Comparison of ENCODE assay signal across 15 cellular contexts in the genomic region with DNA sequence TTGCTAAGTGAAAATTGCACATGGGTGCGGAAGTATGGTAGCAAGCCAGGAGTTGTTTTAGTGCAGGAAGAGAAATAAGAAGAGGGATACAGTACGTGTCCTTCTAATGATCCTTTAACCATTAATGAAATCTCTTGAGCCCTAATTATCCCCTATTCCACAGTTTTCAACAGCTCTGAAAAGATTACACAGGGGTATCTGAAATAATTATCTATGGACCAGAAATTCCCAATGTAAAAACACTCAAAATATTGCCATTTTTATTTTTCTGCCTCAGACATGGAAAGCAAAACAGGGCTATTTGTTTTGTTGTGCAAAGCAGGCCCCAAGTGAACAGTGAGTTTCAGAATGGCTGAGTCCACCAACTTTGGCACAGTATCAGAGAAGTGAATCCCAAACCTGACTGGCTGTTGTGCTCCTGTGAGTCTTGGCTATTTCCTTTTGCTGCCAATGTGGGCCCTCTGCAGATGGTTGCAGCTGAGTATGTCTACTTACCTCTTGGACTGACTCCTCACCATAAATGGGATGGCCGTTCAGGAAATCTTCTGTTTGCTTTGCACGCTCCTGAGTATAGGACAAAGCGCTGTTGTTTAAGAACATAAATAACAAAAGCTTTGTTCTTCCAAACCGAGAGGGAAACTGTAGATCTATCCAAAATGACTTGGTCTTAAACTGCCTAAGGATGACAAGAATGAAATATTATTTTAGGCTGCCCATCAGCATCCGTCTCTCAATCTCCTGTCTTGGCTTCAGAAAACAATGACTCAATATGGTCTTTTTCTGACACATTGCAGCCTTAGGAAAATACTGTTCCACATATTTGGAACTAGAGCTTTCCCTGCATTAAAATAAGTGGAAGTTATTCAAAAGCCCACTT.
A peak's percentile ranks its signal among the peaks of the same experiment; 100 is the strongest.
DNase-seq lines count a peak whose midpoint lies in the region; ATAC-seq and TF ChIP-seq lines count a peak whose summit lies in the region.
"Had no signal": no experiment of that assay in that cellular context is flagged by ENCODE, and none has a peak within 500 bp of the region (broad histone marks: within the 10 kb centered on the region; RNA-seq: fewer than 3 reads in every experiment).

No MANE protein-coding gene starts in this region.

- peak; percentile 16 for DNase-seq in NCI-H510A treated with DMSO at 0.1 percent for 48 hours (lab: John Stamatoyannopoulos, UW)
- no peak for DNase-seq in NCI-H510A (lab: John Stamatoyannopoulos, UW)
- no peak for DNase-seq in brain microvascular endothelial cell
- DNase-seq in midbrain (lab: John Stamatoyannopoulos, UW), result peak; percentile 58
- no peak for DNase-seq in GM03348 (ENCODE audit: low spot score)
- DNase-seq in stimulated activated naive CD8-positive, alpha-beta T cell treated with anti-CD3 and anti-CD28 coated beads, Interleukin-15, Interleukin-2, amounts not matched to agents 100 U/mL and 50 U/mL, for 24 hours, result no peak
- DNase-seq in SW 1271 (lab: John Stamatoyannopoulos, UW), result no peak
- DNase-seq: endodermal cell; left lung; NCI-H226; SHP77 treated with DMSO at 0.1 percent for 48 hours; stimulated activated CD4-positive, alpha-beta T cell treated with anti-CD3 and anti-CD28 coated beads, Interleukin-4, amount 100 ng/mL, for 4 hours; stimulated activated CD8-positive, alpha-beta memory T cell treated with anti-CD3 and anti-CD28 coated beads, Interleukin-4, amount 100 ng/mL, for 48 hours; trophoblast cell had no signal

- H3K36me3 ChIP-seq in brain microvascular endothelial cell (replicated peaks), result no peaks in the 10 kb centered on the region
- H3K36me3 ChIP-seq: left lung had no signal

- no peak for TF ChIP-seq CTCF in brain microvascular endothelial cell (IDR thresholded peaks at IDR 0.05; ENCODE audit: low read depth, low read length, missing control alignments)

- peak overlapping the region; percentile 17 for H3K27ac ChIP-seq in brain microvascular endothelial cell
- H3K27ac ChIP-seq: left lung had no signal

- ATAC-seq in SK-N-SH treated with all-trans-retinoic acid at 6 μM for 48 hours, result no peak
- no peak for ATAC-seq in stimulated activated naive CD8-positive, alpha-beta T cell treated with anti-CD3 and anti-CD28 coated beads, Interleukin-15, Interleukin-2, amounts not matched to agents 100 U/mL and 50 U/mL, for 24 hours
- ATAC-seq: left lung had no signal

- no peaks in the 10 kb centered on the region for H3K27me3 ChIP-seq in brain microvascular endothelial cell (replicated peaks)
- H3K27me3 ChIP-seq: left lung had no signal

- in situ Hi-C loops in brain microvascular endothelial cell (cut with HindIII; ENCODE audit: low pct_ligation_motif_present, low sequenced_read_pairs), result no loop called here

- H3K4me3 ChIP-seq in brain microvascular endothelial cell (ENCODE audit: low read depth, low read length), result no peak overlapping the region
- H3K4me3 ChIP-seq: left lung had no signal

TF ChIP-seq in SK-N-SH treated with all-trans-retinoic acid at 6 μM for 48 hours, 23 proteins besides CTCF, POLR2A, EP300 and RAD21:
- TF ChIP-seq BACH2 (CRISPR knock-in tag; IDR thresholded peaks at IDR 0.05; ENCODE audit: borderline replicate concordance) (no peak), TCF4 (CRISPR knock-in tag; IDR thresholded peaks at IDR 0.05; ENCODE audit: borderline replicate concordance) (no peak), PPARA (CRISPR knock-in tag; IDR thresholded peaks at IDR 0.05; ENCODE audit: borderline replicate concordance) (no peak)

Comparison
In these comparisons a context has a peak if more than half of its experiments do, and no peak if none do; other contexts are left out.
1. DNase-seq: peak in NCI-H510A treated with DMSO at 0.1 percent for 48 hours (single experiment) and midbrain (single experiment); none in NCI-H510A (single experiment), brain microvascular endothelial cell (single experiment), GM03348 (single experiment), stimulated activated naive CD8-positive, alpha-beta T cell treated with anti-CD3 and anti-CD28 coated beads, Interleukin-15, Interleukin-2, amounts not matched to agents 100 U/mL and 50 U/mL, for 24 hours (single experiment) and SW 1271 (0 of 2).